ENCODE assay signal across 15 cellular contexts in genomic region chr10:34181545-34182300, GRCh38.
A peak's percentile ranks its signal among the peaks of the same experiment; 100 is the strongest.
DNase-seq lines count a peak whose midpoint lies in the region; ATAC-seq, FAIRE-seq and TF ChIP-seq lines count a peak whose summit lies in the region.
"Had no signal": no experiment of that assay in that cellular context is flagged by ENCODE, and none has a peak within 500 bp of the region (broad histone marks: within the 10 kb centered on the region; RNA-seq: fewer than 3 reads in every experiment).

No MANE protein-coding gene starts in this region.

- TF ChIP-seq CTCF in AG04450 (IDR thresholded peaks at IDR 0.05; ENCODE audit: low read depth, low read length) (no peak), IMR-90 (conservative IDR thresholded peaks at IDR 0.05; ENCODE audit: low read depth, low read length) (no peak), endothelial cell of umbilical vein (IDR thresholded peaks at IDR 0.05; ENCODE audit: extremely low read depth in 1 of 2, insufficient read depth in 1 of 2, low read depth in 1 of 2, low read length in 2 of 2) (no peak), HepG2 (CRISPR knock-in tag; IDR thresholded peaks at IDR 0.05) (no peak)

- H3K4me1 ChIP-seq in IMR-90 (ENCODE audit: control insufficient read depth, insufficient read depth, low read length) (0 out of 2 replicates have a peak, but pooled peaks cover 1% of the 10 kb centered on the region), endothelial cell of umbilical vein (ENCODE audit: control insufficient read depth, extremely low read depth, insufficient read depth, low read length) (peaks cover 12% of the 10 kb centered on the region), HepG2 (ENCODE audit: insufficient read depth, low read length) (peaks cover 56% of the 10 kb centered on the region)
- H3K4me1 ChIP-seq: uterus had no signal

- H3K14ac ChIP-seq in IMR-90 (replicated peaks; ENCODE audit: low read depth, low read length): no peak overlapping the region

- no peak for TF ChIP-seq POLR2A in IMR-90 (IDR thresholded peaks at IDR 0.05; ENCODE audit: low read depth, low read length)
- TF ChIP-seq POLR2A in endothelial cell of umbilical vein (IDR thresholded peaks at IDR 0.05; ENCODE audit: low read depth, low read length): no peak
- no peak for TF ChIP-seq POLR2A in HepG2 (IDR thresholded peaks at IDR 0.05; ENCODE audit: insufficient read depth in 1 of 2, low read depth in 2 of 2, low read length in 2 of 2)
- TF ChIP-seq POLR2A in erythroblast (IDR thresholded peaks at IDR 0.05; ENCODE audit: low read length): no peak

- no peak overlapping the region for H3K9ac ChIP-seq in IMR-90 (ENCODE audit: low read depth, low read length)
- H3K9ac ChIP-seq in endothelial cell of umbilical vein (replicated peaks; ENCODE audit: extremely low read depth, insufficient read depth, low read length): no peak overlapping the region
- no peak overlapping the region for H3K9ac ChIP-seq in HepG2 (ENCODE audit: insufficient read depth, low read depth, low read length)

- dilution Hi-C loops in IMR-90 (cut with HindIII; ENCODE audit: low sequenced_read_pairs, unreplicated experiment) (no loop called here), endothelial cell of umbilical vein (cut with MboI; ENCODE audit: extremely low pct_ligation_motif_present, low sequenced_read_pairs) (no loop called here)

- intact Hi-C loops in IMR-90 (cut with micrococcal nuclease): no loop called here
- intact Hi-C loops in endothelial cell of umbilical vein (cut with micrococcal nuclease): no loop called here
- intact Hi-C loops in HepG2 (cut with micrococcal nuclease; ENCODE audit: unreplicated experiment): no loop called here

- TF ChIP-seq RAD21 in IMR-90 (IDR thresholded peaks at IDR 0.05; ENCODE audit: low read length) (no peak), HepG2 (CRISPR knock-in tag; IDR thresholded peaks at IDR 0.05) (no peak)

- H3K23ac ChIP-seq in IMR-90 (ENCODE audit: low read depth, low read length): peak overlapping the region; percentile 39; the same call in 1 of the 2 replicates

- no peak overlapping the region for H3K18ac ChIP-seq in IMR-90 (ENCODE audit: low read depth, low read length)

- no peak overlapping the region for H3K4ac ChIP-seq in IMR-90 (ENCODE audit: low read depth, low read length)

- no peak overlapping the region for H2BK5ac ChIP-seq in IMR-90 (ENCODE audit: low read depth, low read length, poor library complexity, severe bottlenecking)

- ATAC-seq in IMR-90 (ENCODE audit: low read depth) (peak; percentile 87), HepG2 (no peak)
- ATAC-seq: activated CD4-positive, CD25-positive, alpha-beta regulatory T cell treated with anti-CD3 and anti-CD28 coated beads, Interleukin-2, amount 50 U/mL, for 24 hours had no signal

- H4K91ac ChIP-seq in IMR-90 (ENCODE audit: insufficient read depth, low read depth, low read length): no peak overlapping the region

- H2BK120ac ChIP-seq in IMR-90 (ENCODE audit: low read depth, low read length): 0 out of 2 replicates have a peak overlapping the region, but pooled peaks have one; percentile 13

- H4K5ac ChIP-seq in IMR-90 (ENCODE audit: low read depth, low read length): no peak overlapping the region

- no peak overlapping the region for H4K8ac ChIP-seq in IMR-90 (ENCODE audit: low read depth in 2 of 2, low read length in 2 of 2)

- H4K20me1 ChIP-seq in IMR-90 (ENCODE audit: insufficient read depth, low read length): no peaks in the 10 kb centered on the region
- no peaks in the 10 kb centered on the region for H4K20me1 ChIP-seq in endothelial cell of umbilical vein (replicated peaks; ENCODE audit: control insufficient read depth, extremely low read depth, insufficient read depth, low read length)
- H4K20me1 ChIP-seq in HepG2 (ENCODE audit: insufficient read depth, low read length): no peaks in the 10 kb centered on the region

- H3K4me2 ChIP-seq in IMR-90 (ENCODE audit: low read depth, low read length) (peak overlapping the region; percentile 55), endothelial cell of umbilical vein (ENCODE audit: insufficient read depth, low read length) (no peak overlapping the region), HepG2 (ENCODE audit: low read depth, low read length) (no peak overlapping the region)

- in situ Hi-C loops in IMR-90 (cut with MboI; ENCODE audit: low sequenced_read_pairs): no loop called here
- in situ Hi-C loops in HepG2 (cut with HindIII; ENCODE audit: extremely low pct_ligation_motif_present, low pct_unique_long_range_greater_than_20kb): no loop called here

- no peak overlapping the region for H2AK5ac ChIP-seq in IMR-90 (ENCODE audit: low read depth, low read length)

- H2AK9ac ChIP-seq in IMR-90 (replicated peaks; ENCODE audit: low read depth, low read length, poor library complexity): no peak overlapping the region

- H2BK15ac ChIP-seq in IMR-90 (ENCODE audit: low read depth, low read length): no peak overlapping the region

- no peaks in the 10 kb centered on the region for H3K27me3 ChIP-seq in AG04450 (ENCODE audit: control insufficient read depth, insufficient read depth, low read length)
- no peaks in the 10 kb centered on the region for H3K27me3 ChIP-seq in IMR-90 (ENCODE audit: control insufficient read depth, insufficient read depth, low read length)
- no peaks in the 10 kb centered on the region for H3K27me3 ChIP-seq in endothelial cell of umbilical vein (ENCODE audit: control insufficient read depth in 2 of 2, insufficient read depth in 2 of 2, low read length in 2 of 2)
- H3K27me3 ChIP-seq in HepG2 (ENCODE audit: control insufficient read depth in 1 of 2, insufficient read depth in 2 of 2, low read length in 2 of 2): no peaks in the 10 kb centered on the region
- H3K27me3 ChIP-seq: neutrophil, uterus had no signal

- no CpG with 5 or more reads among the region's 10 CpGs for WGBS in IMR-90 (ENCODE audit: extremely low coverage in 2 of 2, insufficient read length in 1 of 2), 2 experiments
- WGBS in HepG2 (ENCODE audit: low lambda C conversion rate): 81% methylated on average over 10 of the region's 10 CpGs

- H3K36me3 ChIP-seq in IMR-90 (ENCODE audit: control insufficient read depth, insufficient read depth, low read length): no peaks in the 10 kb centered on the region
- H3K36me3 ChIP-seq in endothelial cell of umbilical vein (ENCODE audit: control insufficient read depth in 2 of 2, extremely low read depth in 1 of 2, insufficient read depth in 2 of 2, low read length in 2 of 2): no peaks in the 10 kb centered on the region
- no peaks in the 10 kb centered on the region for H3K36me3 ChIP-seq in HepG2 (replicated peaks in 1 of 2; ENCODE audit: control insufficient read depth in 1 of 2, insufficient read depth in 2 of 2, low read length in 2 of 2)
- H3K36me3 ChIP-seq: lower lobe of right lung, neutrophil, uterus had no signal

- H2AFZ ChIP-seq in IMR-90 (replicated peaks; ENCODE audit: low read length, poor library complexity): no peak overlapping the region
- no peak overlapping the region for H2AFZ ChIP-seq in endothelial cell of umbilical vein (ENCODE audit: low read depth, low read length)
- H2AFZ ChIP-seq in HepG2 (ENCODE audit: low read length): no peak overlapping the region

- POLR2A ChIA-PET in AG04450 (lab: Yijun Ruan, JAX) (interaction anchor here (0.7 kb wide), 1 partner anchor 13 kb away, joined by 3 read pairs; no protein-coding TSS in a partner anchor), IMR-90 (lab: Charles Lee; ENCODE audit: unreplicated experiment) (no interaction called here), endothelial cell of umbilical vein (lab: Charles Lee) (no interaction called here), HepG2 (lab: Yijun Ruan, JAX) (no interaction called here)

- no peaks in the 10 kb centered on the region for H3K9me3 ChIP-seq in AG04450 (ENCODE audit: control insufficient read depth, insufficient read depth, low read length)
- no peaks in the 10 kb centered on the region for H3K9me3 ChIP-seq in IMR-90 (ENCODE audit: control insufficient read depth, insufficient read depth, low read length)
- no peaks in the 10 kb centered on the region for H3K9me3 ChIP-seq in endothelial cell of umbilical vein (replicated peaks; ENCODE audit: control insufficient read depth, insufficient read depth, low read length)
- H3K9me3 ChIP-seq in HepG2 (ENCODE audit: low read length): no peaks in the 10 kb centered on the region
- H3K9me3 ChIP-seq: lower lobe of right lung, neutrophil, uterus had no signal

- FAIRE-seq in endothelial cell of umbilical vein (lab: Jason Lieb, UNC) (peak; percentile 62), HepG2 (lab: Jason Lieb, UNC) (no peak), urothelium cell line (lab: Jason Lieb, UNC) (no peak)

- H3K79me2 ChIP-seq in endothelial cell of umbilical vein (ENCODE audit: control insufficient read depth, insufficient read depth, low read length) (no peaks in the 10 kb centered on the region), HepG2 (ENCODE audit: insufficient read depth, low read length) (no peaks in the 10 kb centered on the region)

- H3K9me1 ChIP-seq in IMR-90 (ENCODE audit: insufficient read depth, low read length) (no peaks in the 10 kb centered on the region), endothelial cell of umbilical vein (replicated peaks; ENCODE audit: control insufficient read depth, extremely low read depth, insufficient read depth, low read length) (no peaks in the 10 kb centered on the region)

- H2BK20ac ChIP-seq in IMR-90 (ENCODE audit: low read depth, low read length): no peak overlapping the region

- CTCF ChIA-PET in AG04450 (lab: Charles Lee): interaction anchor here (0.6 kb wide), 1 partner anchor 196 kb away, joined by 3 read pairs; no protein-coding TSS in a partner anchor
- CTCF ChIA-PET in IMR-90 (lab: Yijun Ruan, JAX): interaction anchor here (0.6 kb wide), 1 partner anchor 26 kb away, joined by 5 read pairs; no protein-coding TSS in a partner anchor
- CTCF ChIA-PET in endothelial cell of umbilical vein (lab: Charles Lee): interaction anchor here (1.3 kb wide), 1 partner anchor 55 kb away, joined by 3 read pairs; no protein-coding TSS in a partner anchor
- CTCF ChIA-PET in HepG2 (lab: Yijun Ruan, JAX; ENCODE audit: low intra/inter-chr PET ratio, low total read pairs): no interaction called here

- H3K79me1 ChIP-seq in IMR-90 (ENCODE audit: low read depth in 1 of 2, low read length in 2 of 2): no peaks in the 10 kb centered on the region

- peak; percentile 50 for DNase-seq in AG04450 (ENCODE audit: low read depth, low spot score)
- peak; percentile 70 for DNase-seq in IMR-90
- DNase-seq in endothelial cell of umbilical vein (ENCODE audit: low read depth, low spot score): peak; percentile 34
- DNase-seq in HepG2 (ENCODE audit: low spot score): no peak
- no peak for DNase-seq in substantia nigra (lab: John Stamatoyannopoulos, UW)
- DNase-seq in Ammon's horn (ENCODE audit: low spot score): no peak
- no peak for DNase-seq in erythroblast (lab: John Stamatoyannopoulos, UW)
- DNase-seq in urothelium cell line (ENCODE audit: low spot score): no peak
- DNase-seq: activated CD8-positive, alpha-beta memory T cell treated with anti-CD3 and anti-CD28 coated beads, Interleukin-2, amount 50 U/mL, for 4 hours; lower lobe of right lung; NCI-H1092 treated with DMSO at 0.1 percent for 48 hours; stimulated activated naive CD4-positive, alpha-beta T cell had no signal

- H3K56ac ChIP-seq in IMR-90 (ENCODE audit: extremely low read depth, insufficient read depth, low read length): no peak overlapping the region

- H3K27ac ChIP-seq in AG04450 (ENCODE audit: low read depth, low read length) (no peak overlapping the region), IMR-90 (ENCODE audit: insufficient read depth, low read length) (no peak overlapping the region), endothelial cell of umbilical vein (ENCODE audit: insufficient read depth, low read depth, low read length) (no peak overlapping the region), HepG2 (ENCODE audit: extremely low read length, insufficient read depth, low read length) (no peak overlapping the region), substantia nigra (ENCODE audit: low read depth, low read length, poor library complexity, severe bottlenecking) (no peak overlapping the region)
- H3K27ac ChIP-seq: lower lobe of right lung, neutrophil had no signal

- no peak for TF ChIP-seq EP300 in HepG2 (IDR thresholded peaks at IDR 0.05; ENCODE audit: low read depth in 2 of 2, low read length in 2 of 2)
- no peak for TF ChIP-seq EP300 in HepG2 (CRISPR knock-in tag; IDR thresholded peaks at IDR 0.05; ENCODE audit: borderline replicate concordance)

- H3K4me3 ChIP-seq in AG04450 (ENCODE audit: low read depth, low read length) (no peak overlapping the region), IMR-90 (ENCODE audit: insufficient read depth, low read depth, low read length) (no peak overlapping the region), endothelial cell of umbilical vein (replicated peaks in 1 of 3; ENCODE audit: insufficient read depth in 1 of 3, low read depth in 1 of 3, low read length in 3 of 3) (no peak overlapping the region), HepG2 (replicated peaks in 1 of 3; ENCODE audit: insufficient read depth in 1 of 3, low read depth in 2 of 3, low read length in 3 of 3) (no peak overlapping the region)
- H3K4me3 ChIP-seq: lower lobe of right lung, uterus had no signal

- BruUV-seq in IMR-90 (replicated peaks; lab: Mats Ljungman, UMichigan) (no TSS peak), endothelial cell of umbilical vein (replicated peaks; lab: Mats Ljungman, UMichigan) (no TSS peak), HepG2 (replicated peaks; lab: Mats Ljungman, UMichigan) (no TSS peak)

Comparison
In these comparisons a context has a peak if more than half of its experiments do, and no peak if none do; other contexts are left out.
1. DNase-seq: peak in AG04450 (single experiment), IMR-90 (single experiment) and endothelial cell of umbilical vein (single experiment); none in HepG2 (single experiment), substantia nigra (0 of 49), Ammon's horn (single experiment), erythroblast (0 of 2) and urothelium cell line (single experiment).